19 cellular contexts compared by ENCODE assay signal in the genomic region with DNA sequence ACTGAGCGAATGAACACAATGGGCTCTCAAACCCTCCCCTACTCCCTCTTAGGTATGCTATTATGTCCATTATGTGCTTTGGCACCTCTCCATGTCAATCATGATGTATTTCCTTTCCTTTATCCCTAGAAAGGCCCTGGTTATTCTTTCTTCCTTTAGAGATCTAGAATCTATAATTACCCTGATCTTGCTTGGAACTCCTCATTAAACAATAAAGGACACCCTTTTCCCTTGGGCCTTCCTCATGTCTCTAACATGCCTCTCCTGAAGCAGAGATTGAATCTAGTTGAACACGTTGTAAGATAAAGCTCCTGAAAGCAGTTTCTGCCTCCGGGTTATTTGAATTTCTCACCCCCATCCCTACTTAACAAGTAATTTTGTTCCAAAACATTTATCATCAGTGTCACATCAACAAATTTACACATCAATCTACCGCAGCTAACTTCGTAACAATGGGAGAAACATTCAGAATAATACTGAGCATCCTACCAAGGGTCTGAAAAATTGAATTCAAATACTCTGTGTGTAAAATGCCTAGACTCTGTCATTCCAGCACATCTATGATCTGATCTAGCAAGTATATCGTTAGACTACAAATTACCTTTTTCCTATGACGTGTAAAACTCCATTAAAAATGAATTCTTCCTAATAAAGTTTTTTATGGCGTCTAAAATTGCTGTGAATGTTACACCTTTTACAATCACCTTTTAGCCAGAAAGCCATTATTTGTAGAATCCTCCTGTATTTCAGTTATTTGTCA. TPM values are rescaled to one million over a fixed set of nuclear protein-coding genes. Genes with fewer than 3 reads are reported as not detected.
DNase-seq lines count a peak whose midpoint lies in the region; ATAC-seq and TF ChIP-seq lines count a peak whose summit lies in the region.
"Had no signal": no experiment of that assay in that cellular context is flagged by ENCODE, and none has a peak within 500 bp of the region (broad histone marks: within the 10 kb centered on the region; RNA-seq: fewer than 3 reads in every experiment).

No MANE protein-coding gene starts in this region.

- H2AFZ ChIP-seq in DND-41 (ENCODE audit: low read depth, low read length) = no peak overlapping the region

- no peak overlapping the region for H3K4me3 Mint-ChIP-seq in stimulated activated naive CD8-positive, alpha-beta T cell treated with anti-CD3 and anti-CD28 coated beads, Interleukin-15, amount 100 ng/mL, for 72 hours
- no peak overlapping the region for H3K4me3 Mint-ChIP-seq in immature natural killer cell
- H3K4me3 Mint-ChIP-seq: activated naive CD4-positive, alpha-beta T cell treated with anti-CD3 and anti-CD28 coated beads, Interleukin-2, amount 10 ng/mL, durations not matched to agents 7 days and 5 days; central memory CD8-positive, alpha-beta T cell had no signal

- H3K27me3 ChIP-seq in DND-41 (ENCODE audit: insufficient read depth, low read length, poor library complexity) = no peaks in the 10 kb centered on the region
- H3K27me3 ChIP-seq in esophagus muscularis mucosa = no peaks in the 10 kb centered on the region
- H3K27me3 ChIP-seq: BLaER1 treated with 17β-estradiol and CSF1 and Interleukin-3, amounts not matched to agents 10 nM and 100 nM had no signal

- peaks cover 85% of the 10 kb centered on the region for H3K79me2 ChIP-seq in DND-41 (ENCODE audit: insufficient read depth, low read length)

- no peak for TF ChIP-seq POLR2A in esophagus muscularis mucosa (IDR thresholded peaks at IDR 0.05; ENCODE audit: low read depth)

- H3K4me1 ChIP-seq in DND-41 (ENCODE audit: insufficient read depth, low read length) (peaks cover 48% of the 10 kb centered on the region), esophagus muscularis mucosa (peaks cover 0 to 20% (median 9%) of the 10 kb centered on the region in 4 donors)
- H3K4me1 ChIP-seq: BLaER1 treated with 17β-estradiol and CSF1 and Interleukin-3, amounts not matched to agents 10 nM and 100 nM had no signal

- peaks cover 5% of the 10 kb centered on the region for H3K9me3 ChIP-seq in DND-41 (ENCODE audit: insufficient read depth, low read length, severe bottlenecking)
- peaks cover 8% of the 10 kb centered on the region for H3K9me3 ChIP-seq in KOPT-K1 (ENCODE audit: insufficient read depth, low read length, poor library complexity, severe bottlenecking)
- peaks cover 0 to 3% (median 0%) of the 10 kb centered on the region in 4 donors for H3K9me3 ChIP-seq in esophagus muscularis mucosa

- WGBS in esophagus muscularis mucosa = 82% methylated on average over 8 of the region's 8 CpGs

- no peaks in the 10 kb centered on the region for H4K20me1 ChIP-seq in DND-41 (ENCODE audit: insufficient read depth, low read length)
- H4K20me1 ChIP-seq: BLaER1 treated with 17β-estradiol and CSF1 and Interleukin-3, amounts not matched to agents 10 nM and 100 nM had no signal

- DNase-seq in DND-41 = no peak
- peak; percentile 57 for DNase-seq in NCI-H345 treated with DMSO at 0.1 percent for 48 hours (lab: John Stamatoyannopoulos, UW; ENCODE audit: unreplicated experiment)
- DNase-seq in stimulated activated naive CD8-positive, alpha-beta T cell treated with anti-CD3 and anti-CD28 coated beads, Interleukin-15, amount 100 ng/mL, for 72 hours = no peak
- DNase-seq in esophagus muscularis mucosa (ENCODE audit: extremely low spot score) = no peak
- no peak for DNase-seq in immature natural killer cell
- DNase-seq in ACHN = no peak
- DNase-seq: activated CD8-positive, alpha-beta memory T cell treated with anti-CD3 and anti-CD28 coated beads for 24 hours; activated naive CD4-positive, alpha-beta T cell treated with anti-CD3 and anti-CD28 coated beads, Interleukin-2, amount 10 ng/mL, durations not matched to agents 7 days and 5 days; GDM1; NCI-H226; occipital lobe; small intestine; T1000 had no signal

- no peaks in the 10 kb centered on the region for H3K36me3 Mint-ChIP-seq in immature natural killer cell

- TF ChIP-seq EP300 in esophagus muscularis mucosa (IDR thresholded peaks at IDR 0.05) = no peak

- no peak overlapping the region for H3K4me3 ChIP-seq in DND-41 (ENCODE audit: low read depth in 1 of 2, low read length in 2 of 2)
- peak overlapping the region; percentile 37 for H3K4me3 ChIP-seq in iPS-11a (ENCODE audit: low read depth, low read length)
- no peak overlapping the region for H3K4me3 ChIP-seq in esophagus muscularis mucosa
- H3K4me3 ChIP-seq: BLaER1 treated with 17β-estradiol and CSF1 and Interleukin-3, amounts not matched to agents 10 nM and 100 nM had no signal

- no peaks in the 10 kb centered on the region for H3K27me3 Mint-ChIP-seq in stimulated activated naive CD8-positive, alpha-beta T cell treated with anti-CD3 and anti-CD28 coated beads, Interleukin-15, amount 100 ng/mL, for 72 hours
- H3K27me3 Mint-ChIP-seq in immature natural killer cell (ENCODE audit: low read depth in 3 of 3) = peaks cover 5 to 28% (median 7%) of the 10 kb centered on the region in 3 donors

- no peak for ATAC-seq in DND-41 (ENCODE audit: insufficient read depth, low read depth)
- ATAC-seq in stimulated activated naive CD8-positive, alpha-beta T cell treated with anti-CD3 and anti-CD28 coated beads, Interleukin-15, amount 100 ng/mL, for 72 hours = no peak
- ATAC-seq: esophagus mucosa had no signal

- 0 out of 2 replicates have a peak overlapping the region, but pooled peaks have one; percentile 92 for H3K9ac ChIP-seq in DND-41 (ENCODE audit: low read depth, low read length)
- H3K9ac ChIP-seq: BLaER1 treated with 17β-estradiol and CSF1 and Interleukin-3, amounts not matched to agents 10 nM and 100 nM had no signal

- H3K9me3 Mint-ChIP-seq in stimulated activated naive CD8-positive, alpha-beta T cell treated with anti-CD3 and anti-CD28 coated beads, Interleukin-15, amount 100 ng/mL, for 72 hours = peaks cover 0 to 7% of the 10 kb centered on the region in 2 donors
- H3K9me3 Mint-ChIP-seq in immature natural killer cell = peaks cover 0 to 4% (median under 1%) of the 10 kb centered on the region in 6 donors
- H3K9me3 Mint-ChIP-seq: central memory CD8-positive, alpha-beta T cell had no signal

- peaks cover 2% of the 10 kb centered on the region for H3K36me3 ChIP-seq in DND-41 (ENCODE audit: insufficient read depth, low read length)
- H3K36me3 ChIP-seq in KOPT-K1 (ENCODE audit: insufficient read depth, low read length) = no peaks in the 10 kb centered on the region
- H3K36me3 ChIP-seq in esophagus muscularis mucosa = peaks cover 0 to 3% (median 0%) of the 10 kb centered on the region in 4 donors
- H3K36me3 ChIP-seq: BLaER1 treated with 17β-estradiol and CSF1 and Interleukin-3, amounts not matched to agents 10 nM and 100 nM had no signal

- peak overlapping the region; percentile 75 for H3K4me2 ChIP-seq in DND-41 (ENCODE audit: insufficient read depth, low read length)
- H3K4me2 ChIP-seq: BLaER1 treated with 17β-estradiol and CSF1 and Interleukin-3, amounts not matched to agents 10 nM and 100 nM had no signal

- TF ChIP-seq CTCF in DND-41 (IDR thresholded peaks at IDR 0.05; ENCODE audit: borderline replicate concordance, extremely low read depth, low read length, poor library complexity, severe bottlenecking) (no peak), esophagus muscularis mucosa (IDR thresholded peaks at IDR 0.05) (no peak)

- no peak overlapping the region for H3K27ac ChIP-seq in DND-41 (ENCODE audit: low read length)
- peak overlapping the region; percentile 72 for H3K27ac ChIP-seq in KOPT-K1 (ENCODE audit: low read depth, low read length, poor library complexity, severe bottlenecking)
- no peak overlapping the region for H3K27ac ChIP-seq in esophagus muscularis mucosa (replicated peaks in 1 of 4)
- H3K27ac ChIP-seq: BLaER1 treated with 17β-estradiol and CSF1 and Interleukin-3, amounts not matched to agents 10 nM and 100 nM; RWPE1 had no signal

- in situ Hi-C loops in ACHN (cut with HindIII; ENCODE audit: low pct_ligation_motif_present, low pct_unique_long_range_greater_than_20kb, low sequenced_read_pairs) = no loop called here

- intact Hi-C loops in esophagus muscularis mucosa (cut with DNase I) = no loop called here

- no peak overlapping the region for H3K27ac Mint-ChIP-seq in stimulated activated naive CD8-positive, alpha-beta T cell treated with anti-CD3 and anti-CD28 coated beads, Interleukin-15, amount 100 ng/mL, for 72 hours
- H3K27ac Mint-ChIP-seq in immature natural killer cell = no peak overlapping the region
- H3K27ac Mint-ChIP-seq: activated naive CD4-positive, alpha-beta T cell treated with anti-CD3 and anti-CD28 coated beads, Interleukin-2, amount 10 ng/mL, durations not matched to agents 7 days and 5 days had no signal

- H3K4me1 Mint-ChIP-seq in stimulated activated naive CD8-positive, alpha-beta T cell treated with anti-CD3 and anti-CD28 coated beads, Interleukin-15, amount 100 ng/mL, for 72 hours = peaks cover 40% of the 10 kb centered on the region
- peaks cover 17 to 18% of the 10 kb centered on the region in 2 donors for H3K4me1 Mint-ChIP-seq in immature natural killer cell

RNA-seq across cellular contexts. Expression of gene USP44, which starts 5.4 kb away (rescaled TPM):
- 1 to 10 TPM; 3.3 to 6.2 (median 5.3) TPM for total RNA-seq in esophagus muscularis mucosa
- polyA plus RNA-seq in immature natural killer cell = 1 to 10 TPM in 2 of 3 donors, under 1 TPM in 1; 0.35 to 1.9 (median 1.4) TPM
- total RNA-seq: esophagus mucosa had no signal
